ENCODE assay signal across 13 cellular contexts in genomic region chr14:92459479-92460421, GRCh38. TPM values are rescaled to one million over a fixed set of nuclear protein-coding genes. Genes with fewer than 3 reads are reported as not detected.
DNase-seq lines count a peak whose midpoint lies in the region; ATAC-seq and TF ChIP-seq lines count a peak whose summit lies in the region.
"Had no signal": no experiment of that assay in that cellular context is flagged by ENCODE, and none has a peak within 500 bp of the region (broad histone marks: within the 10 kb centered on the region; RNA-seq: fewer than 3 reads in every experiment).

No MANE protein-coding gene starts in this region.

- no peaks in the 10 kb centered on the region for H3K27me3 Mint-ChIP-seq in osteocyte (ENCODE audit: unreplicated experiment)

- TF ChIP-seq EP300 in gastroesophageal sphincter (IDR thresholded peaks at IDR 0.05) (no peak), sigmoid colon (IDR thresholded peaks at IDR 0.05) (no peak)

- ATAC-seq in gastroesophageal sphincter (peak; percentile 23), HG03159 (IDR thresholded peaks at IDR 0.05; ENCODE audit: unreplicated experiment) (no peak)

- H3K9me3 ChIP-seq in KOPT-K1 (ENCODE audit: insufficient read depth, low read length, poor library complexity, severe bottlenecking) (no peaks in the 10 kb centered on the region), gastroesophageal sphincter (no peaks in the 10 kb centered on the region), sigmoid colon (no peaks in the 10 kb centered on the region)
- H3K9me3 ChIP-seq: pancreas, Peyer's patch had no signal

- H3K27ac Mint-ChIP-seq in osteocyte (ENCODE audit: unreplicated experiment), result no peak overlapping the region
- H3K27ac Mint-ChIP-seq: activated B cell treated with CpG ODN at 0.5 μM for 24 hours; activated naive CD4-positive, alpha-beta T cell treated with anti-CD3 and anti-CD28 coated beads, Interleukin-2, amount 50 U/mL, for 24 hours had no signal

- no peaks in the 10 kb centered on the region for H3K36me3 Mint-ChIP-seq in osteocyte (ENCODE audit: unreplicated experiment)
- H3K36me3 Mint-ChIP-seq: activated naive CD4-positive, alpha-beta T cell treated with anti-CD3 and anti-CD28 coated beads, Interleukin-2, amount 50 U/mL, for 24 hours; CD8-positive, alpha-beta memory T cell had no signal

- no peak for TF ChIP-seq CTCF in gastroesophageal sphincter (IDR thresholded peaks at IDR 0.05)
- TF ChIP-seq CTCF in osteocyte (IDR thresholded peaks at IDR 0.05), result peak; percentile 21
- no peak for TF ChIP-seq CTCF in sigmoid colon (IDR thresholded peaks at IDR 0.05)

- H3K27me3 ChIP-seq in gastroesophageal sphincter, result no peaks in the 10 kb centered on the region
- no peaks in the 10 kb centered on the region for H3K27me3 ChIP-seq in sigmoid colon
- H3K27me3 ChIP-seq: pancreas, Peyer's patch had no signal

- no peak overlapping the region for H3K4me3 Mint-ChIP-seq in osteocyte (ENCODE audit: unreplicated experiment)
- H3K4me3 Mint-ChIP-seq: activated B cell treated with CpG ODN at 0.5 μM for 24 hours; activated naive CD4-positive, alpha-beta T cell treated with anti-CD3 and anti-CD28 coated beads, Interleukin-2, amount 50 U/mL, for 24 hours had no signal

- peak; percentile 39 for DNase-seq in DMS153 treated with DMSO at 0.1 percent for 48 hours (lab: John Stamatoyannopoulos, UW; ENCODE audit: unreplicated experiment)
- DNase-seq in osteocyte (ENCODE audit: extremely low spot score, unreplicated experiment), result no peak
- no peak for DNase-seq in ACHN
- no peak for DNase-seq in sigmoid colon
- no peak for DNase-seq in SK-N-DZ (ENCODE audit: low spot score)
- DNase-seq: activated B cell treated with CpG ODN at 0.5 μM for 24 hours; CD8-positive, alpha-beta memory T cell; pancreas had no signal

- H3K4me1 ChIP-seq in gastroesophageal sphincter (peaks cover 0 to 33% (median 4%) of the 10 kb centered on the region in 3 donors), sigmoid colon (peaks cover 0 to 11% (median 7%) of the 10 kb centered on the region in 4 donors)
- H3K4me1 ChIP-seq: pancreas, Peyer's patch had no signal

- intact Hi-C loops in sigmoid colon (cut with DNase I), result no loop called here

- H3K9me3 Mint-ChIP-seq in osteocyte (ENCODE audit: unreplicated experiment), result no peaks in the 10 kb centered on the region
- H3K9me3 Mint-ChIP-seq: activated B cell treated with CpG ODN at 0.5 μM for 24 hours; activated naive CD4-positive, alpha-beta T cell treated with anti-CD3 and anti-CD28 coated beads, Interleukin-2, amount 50 U/mL, for 24 hours; CD8-positive, alpha-beta memory T cell had no signal

- H3K27ac ChIP-seq in KOPT-K1 (ENCODE audit: low read depth, low read length, poor library complexity, severe bottlenecking) (peak overlapping the region; percentile 43), gastroesophageal sphincter (peak overlapping the region in 3 of 4 donors; percentile 47 to 54 (median 51)), sigmoid colon (peak overlapping the region in 1 of 4 donors; percentile 49)
- H3K27ac ChIP-seq: pancreas had no signal

- H3K4me3 ChIP-seq in gastroesophageal sphincter (no peak overlapping the region), sigmoid colon (no peak overlapping the region)
- H3K4me3 ChIP-seq: pancreas, Peyer's patch had no signal

- H3K36me3 ChIP-seq in KOPT-K1 (ENCODE audit: insufficient read depth, low read length), result no peaks in the 10 kb centered on the region
- no peaks in the 10 kb centered on the region for H3K36me3 ChIP-seq in gastroesophageal sphincter
- H3K36me3 ChIP-seq in sigmoid colon, result no peaks in the 10 kb centered on the region
- H3K36me3 ChIP-seq: pancreas, Peyer's patch had no signal

- WGBS in gastroesophageal sphincter (ENCODE audit: low coverage in 1 of 2), 2 donors, result 55 to 67% methylated on average over 4 to 10 of the region's 23 CpGs
- WGBS in sigmoid colon, 2 donors, result 65 to 70% methylated on average over 23 of the region's 23 CpGs

- TF ChIP-seq POLR2A in gastroesophageal sphincter (IDR thresholded peaks at IDR 0.05) (no peak), sigmoid colon (IDR thresholded peaks at IDR 0.05) (no peak)

- in situ Hi-C loops in ACHN (cut with HindIII; ENCODE audit: low pct_ligation_motif_present, low pct_unique_long_range_greater_than_20kb, low sequenced_read_pairs), result no loop called here

- H3K4me1 Mint-ChIP-seq in osteocyte (ENCODE audit: unreplicated experiment), result peaks cover 17% of the 10 kb centered on the region

RNA-seq across cellular contexts. Expression of gene RIN3, which starts 53.8 kb away (rescaled TPM):
- total RNA-seq in gastroesophageal sphincter, result 10 to 100 TPM; 13.5 to 22.2 (median 16.2) TPM
- total RNA-seq in osteocyte, result 26.7 and 31.3 TPM in 2 replicates
- 10 to 100 TPM; 12.7 to 31.8 (median 23.0) TPM for total RNA-seq in sigmoid colon
- 10 to 100 TPM in 1 of 3 donors, 1 to 10 TPM in 2; 6.0 to 19.2 (median 7.4) TPM for polyA plus RNA-seq in sigmoid colon
- not detected in 2 replicates for polyA plus RNA-seq in SK-N-DZ (2014; cell fraction: cytosol; rRNA removed)
- polyA plus RNA-seq in SK-N-DZ (2014; cell fraction: nucleus; rRNA removed), result not detected in 2 replicates
